In genomic region chr5:13990896-13991295, GRCh38 we compare ENCODE assay signal across 26 cellular contexts. TPM values are rescaled to one million over a fixed set of nuclear protein-coding genes. Genes with fewer than 3 reads are reported as not detected.
DNase-seq lines count a peak whose midpoint lies in the region; ATAC-seq, FAIRE-seq and TF ChIP-seq lines count a peak whose summit lies in the region.
"Had no signal": no experiment of that assay in that cellular context is flagged by ENCODE, and none has a peak within 500 bp of the region (broad histone marks: within the 10 kb centered on the region; RNA-seq: fewer than 3 reads in every experiment).

No MANE protein-coding gene starts in this region.

- peak overlapping the region; percentile 88 for H3K18ac ChIP-seq in IMR-90 (ENCODE audit: low read depth, low read length)

- H3K4me1 ChIP-seq in IMR-90 (ENCODE audit: control insufficient read depth, insufficient read depth, low read length), result peaks cover 26% of the 10 kb centered on the region
- peaks cover 85% of the 10 kb centered on the region for H3K4me1 ChIP-seq in Panc1 (ENCODE audit: control insufficient read depth, insufficient read depth, low read length)
- H3K4me1 ChIP-seq in endothelial cell of umbilical vein (ENCODE audit: control insufficient read depth, extremely low read depth, insufficient read depth, low read length), result peaks cover 11% of the 10 kb centered on the region
- H3K4me1 ChIP-seq in BE2C, result no peaks in the 10 kb centered on the region
- H3K4me1 ChIP-seq: HAP-1 had no signal

- peak; percentile 8 for FAIRE-seq in endothelial cell of umbilical vein (lab: Jason Lieb, UNC)
- FAIRE-seq: A204.1, GM12878 had no signal

- peak overlapping the region; percentile 61; the same call in 1 of the 2 replicates for H3K56ac ChIP-seq in IMR-90 (ENCODE audit: extremely low read depth, insufficient read depth, low read length)

- H3K9me3 ChIP-seq in IMR-90 (ENCODE audit: control insufficient read depth, insufficient read depth, low read length), result no peaks in the 10 kb centered on the region
- H3K9me3 ChIP-seq in Panc1 (ENCODE audit: control insufficient read depth, insufficient read depth, low read depth, low read length), result no peaks in the 10 kb centered on the region
- no peaks in the 10 kb centered on the region for H3K9me3 ChIP-seq in endothelial cell of umbilical vein (replicated peaks; ENCODE audit: control insufficient read depth, insufficient read depth, low read length)
- H3K9me3 ChIP-seq in BE2C, result no peaks in the 10 kb centered on the region
- H3K9me3 ChIP-seq: HAP-1, SK-N-SH had no signal

- CTCF ChIA-PET in IMR-90 (lab: Yijun Ruan, JAX) (no interaction called here), Panc1 (lab: Charles Lee) (no interaction called here), endothelial cell of umbilical vein (lab: Charles Lee) (interaction anchor here (0.9 to 1.3 kb wide), 2 partner anchors 11 to 372 kb away, joined by 3 read pairs; no protein-coding TSS in a partner anchor)

- no peaks in the 10 kb centered on the region for H3K79me2 ChIP-seq in endothelial cell of umbilical vein (ENCODE audit: control insufficient read depth, insufficient read depth, low read length)

- no peaks in the 10 kb centered on the region for H3K36me3 ChIP-seq in IMR-90 (ENCODE audit: control insufficient read depth, insufficient read depth, low read length)
- no peaks in the 10 kb centered on the region for H3K36me3 ChIP-seq in Panc1 (ENCODE audit: control insufficient read depth, insufficient read depth, low read length)
- no peaks in the 10 kb centered on the region for H3K36me3 ChIP-seq in endothelial cell of umbilical vein (ENCODE audit: control insufficient read depth in 2 of 2, extremely low read depth in 1 of 2, insufficient read depth in 2 of 2, low read length in 2 of 2)
- H3K36me3 ChIP-seq in BE2C, result no peaks in the 10 kb centered on the region; the same call in 1 of the 2 replicates
- H3K36me3 ChIP-seq: HAP-1 had no signal

- H3K27me3 Mint-ChIP-seq in mesothelial cell of epicardium (ENCODE audit: low read depth), result peaks cover 8% of the 10 kb centered on the region

- WGBS in IMR-90 (ENCODE audit: extremely low coverage in 2 of 2, insufficient read length in 1 of 2), 2 experiments, result no CpG with 5 or more reads among the region's 2 CpGs

- H3K9me3 Mint-ChIP-seq in mesothelial cell of epicardium, result no peaks in the 10 kb centered on the region
- H3K9me3 Mint-ChIP-seq: GM23338, HFFc6 had no signal

- no peak overlapping the region for H3K4me3 ChIP-seq in IMR-90 (ENCODE audit: insufficient read depth, low read depth, low read length)
- no peak overlapping the region for H3K4me3 ChIP-seq in Panc1 (ENCODE audit: low read depth in 2 of 2, low read length in 2 of 2)
- no peak overlapping the region for H3K4me3 ChIP-seq in endothelial cell of umbilical vein (replicated peaks in 1 of 3; ENCODE audit: insufficient read depth in 1 of 3, low read depth in 1 of 3, low read length in 3 of 3)
- no peak overlapping the region for H3K4me3 ChIP-seq in BE2C (ENCODE audit: low read depth, low read length)
- H3K4me3 ChIP-seq: GM12878, GM23338, HAP-1 had no signal

- peak overlapping the region; percentile 73 to 81 for H4K8ac ChIP-seq in IMR-90 (ENCODE audit: low read depth in 2 of 2, low read length in 2 of 2)

- H3K9ac ChIP-seq in IMR-90 (ENCODE audit: low read depth, low read length) (0 out of 2 replicates have a peak overlapping the region, but pooled peaks have one; percentile 6), endothelial cell of umbilical vein (replicated peaks; ENCODE audit: extremely low read depth, insufficient read depth, low read length) (no peak overlapping the region)
- H3K9ac ChIP-seq: SK-N-SH had no signal

- peak overlapping the region; percentile 90 for H2BK20ac ChIP-seq in IMR-90 (ENCODE audit: low read depth, low read length)

- H3K4me2 ChIP-seq in IMR-90 (ENCODE audit: low read depth, low read length), result no peak overlapping the region
- no peak overlapping the region for H3K4me2 ChIP-seq in endothelial cell of umbilical vein (ENCODE audit: insufficient read depth, low read length)
- H3K4me2 ChIP-seq: GM23338, SK-N-SH had no signal

- H3K23ac ChIP-seq in IMR-90 (ENCODE audit: low read depth, low read length), result peak overlapping the region; percentile 95

- no peak overlapping the region for H3K4me3 Mint-ChIP-seq in mesothelial cell of epicardium
- H3K4me3 Mint-ChIP-seq: CD8-positive, alpha-beta T cell; GM23338; HFFc6 had no signal

- H3K27me3 ChIP-seq in IMR-90 (ENCODE audit: control insufficient read depth, insufficient read depth, low read length) (no peaks in the 10 kb centered on the region), Panc1 (ENCODE audit: control insufficient read depth, insufficient read depth, low read length) (no peaks in the 10 kb centered on the region), endothelial cell of umbilical vein (ENCODE audit: control insufficient read depth in 2 of 2, insufficient read depth in 2 of 2, low read length in 2 of 2) (no peaks in the 10 kb centered on the region), BE2C (peaks cover 8% of the 10 kb centered on the region)

- H2BK15ac ChIP-seq in IMR-90 (ENCODE audit: low read depth, low read length), result peak overlapping the region; percentile 96; the same call in 2 of the 3 replicates

- H2BK5ac ChIP-seq in IMR-90 (ENCODE audit: low read depth, low read length, poor library complexity, severe bottlenecking), result peak overlapping the region; percentile 68

- peak overlapping the region; percentile 98 for H4K5ac ChIP-seq in IMR-90 (ENCODE audit: low read depth, low read length)

- dilution Hi-C loops in IMR-90 (cut with HindIII; ENCODE audit: low sequenced_read_pairs, unreplicated experiment) (no loop called here), endothelial cell of umbilical vein (cut with MboI; ENCODE audit: extremely low pct_ligation_motif_present, low sequenced_read_pairs) (loop anchor here (25.0 kb wide), 2 partner anchors 121 to 296 kb away; no protein-coding TSS in a partner anchor)

- TF ChIP-seq RAD21 in IMR-90 (IDR thresholded peaks at IDR 0.05; ENCODE audit: low read length), result no peak

- TF ChIP-seq CTCF in IMR-90 (conservative IDR thresholded peaks at IDR 0.05; ENCODE audit: low read depth, low read length) (no peak), Panc1 (IDR thresholded peaks at IDR 0.05) (no peak), endothelial cell of umbilical vein (IDR thresholded peaks at IDR 0.05; ENCODE audit: extremely low read depth in 1 of 2, insufficient read depth in 1 of 2, low read depth in 1 of 2, low read length in 2 of 2) (no peak), mesothelial cell of epicardium (IDR thresholded peaks at IDR 0.05; ENCODE audit: unreplicated experiment) (no peak), BE2C (IDR thresholded peaks at IDR 0.05; ENCODE audit: low read depth, low read length) (no peak)

- peak overlapping the region; percentile 86 for H3K4ac ChIP-seq in IMR-90 (ENCODE audit: low read depth, low read length)

- intact Hi-C loops in IMR-90 (cut with micrococcal nuclease), result no loop called here
- intact Hi-C loops in Panc1 (cut with micrococcal nuclease; ENCODE audit: unreplicated experiment), result loop anchor here (5.0 kb wide), 1 partner anchor 46 kb away; no protein-coding TSS in a partner anchor
- intact Hi-C loops in endothelial cell of umbilical vein (cut with micrococcal nuclease), result no loop called here

- ATAC-seq in IMR-90 (ENCODE audit: low read depth) (no peak), Panc1 (no peak), GM18870 (IDR thresholded peaks at IDR 0.05; ENCODE audit: unreplicated experiment) (no peak)
- ATAC-seq: CD8-positive, alpha-beta T cell; GM12878; GM23338 had no signal

- H3K14ac ChIP-seq in IMR-90 (replicated peaks; ENCODE audit: low read depth, low read length), result peak overlapping the region; percentile 71

- in situ Hi-C loops in IMR-90 (cut with MboI; ENCODE audit: low sequenced_read_pairs) (loop anchor here (25.0 kb wide), 1 partner anchor 671 kb away; the partner anchor contains the start of gene OTULIN), Panc1 (cut with HindIII; ENCODE audit: low pct_unique_long_range_greater_than_20kb, low sequenced_read_pairs) (loop anchor here (25.0 kb wide), 1 partner anchor 121 kb away; no protein-coding TSS in a partner anchor)

- H2AK9ac ChIP-seq in IMR-90 (replicated peaks; ENCODE audit: low read depth, low read length, poor library complexity), result no peak overlapping the region

- TF ChIP-seq POLR2A in IMR-90 (IDR thresholded peaks at IDR 0.05; ENCODE audit: low read depth, low read length), result no peak
- no peak for TF ChIP-seq POLR2A in endothelial cell of umbilical vein (IDR thresholded peaks at IDR 0.05; ENCODE audit: low read depth, low read length)

- H4K91ac ChIP-seq in IMR-90 (ENCODE audit: insufficient read depth, low read depth, low read length), result peak overlapping the region; percentile 92

- H4K20me1 ChIP-seq in IMR-90 (ENCODE audit: insufficient read depth, low read length) (no peaks in the 10 kb centered on the region), endothelial cell of umbilical vein (replicated peaks; ENCODE audit: control insufficient read depth, extremely low read depth, insufficient read depth, low read length) (no peaks in the 10 kb centered on the region)

- no peak for DNase-seq in IMR-90
- DNase-seq in Panc1 (ENCODE audit: low read depth, low spot score), result no peak
- DNase-seq in endothelial cell of umbilical vein (ENCODE audit: low read depth, low spot score), result no peak
- no peak for DNase-seq in mesothelial cell of epicardium (ENCODE audit: low spot score in 2 of 2, unreplicated experiment in 2 of 2)
- no peak for DNase-seq in NCI-H2107 (lab: John Stamatoyannopoulos, UW)
- DNase-seq in BE2C, result no peak
- DNase-seq: AML-193; C1 segment of cervical spinal cord; CD8-positive, alpha-beta T cell; DMS 273 treated with DMSO at 0.1 percent for 48 hours; DMS79; EL; GDM1; HFFc6; MV-4-11; NCI-H2029; NCI-H226; NCI-H510A; NCI-H69; SK-N-SH had no signal

- H2AK5ac ChIP-seq in IMR-90 (ENCODE audit: low read depth, low read length), result peak overlapping the region; percentile 98

- H3K9me1 ChIP-seq in IMR-90 (ENCODE audit: insufficient read depth, low read length), result peaks cover 20% of the 10 kb centered on the region
- no peaks in the 10 kb centered on the region for H3K9me1 ChIP-seq in endothelial cell of umbilical vein (replicated peaks; ENCODE audit: control insufficient read depth, extremely low read depth, insufficient read depth, low read length)

- POLR2A ChIA-PET in IMR-90 (lab: Charles Lee; ENCODE audit: unreplicated experiment), result no interaction called here
- POLR2A ChIA-PET in Panc1 (lab: Charles Lee), result interaction anchor here (0.6 to 0.7 kb wide), 2 partner anchors 11 to 263 kb away, joined by 3 to 5 read pairs; no protein-coding TSS in a partner anchor
- POLR2A ChIA-PET in endothelial cell of umbilical vein (lab: Charles Lee), result no interaction called here

- peak overlapping the region; percentile 93 for H2BK120ac ChIP-seq in IMR-90 (ENCODE audit: low read depth, low read length)

- no peaks in the 10 kb centered on the region for H3K36me3 Mint-ChIP-seq in mesothelial cell of epicardium
- H3K36me3 Mint-ChIP-seq: CD8-positive, alpha-beta T cell had no signal

- peak overlapping the region; percentile 26 for H3K27ac Mint-ChIP-seq in mesothelial cell of epicardium
- H3K27ac Mint-ChIP-seq: CD8-positive, alpha-beta T cell; GM23338; HFFc6 had no signal

- H3K4me1 Mint-ChIP-seq in mesothelial cell of epicardium, result peaks cover 24% of the 10 kb centered on the region

- peaks cover 39 to 76% of the 10 kb centered on the region in 2 experiments for H3K79me1 ChIP-seq in IMR-90 (ENCODE audit: low read depth in 1 of 2, low read length in 2 of 2)

- BruUV-seq in IMR-90 (replicated peaks; lab: Mats Ljungman, UMichigan), result no TSS peak
- BruUV-seq in Panc1 (replicated peaks; lab: Mats Ljungman, UMichigan), result no TSS peak
- BruUV-seq in endothelial cell of umbilical vein (replicated peaks; lab: Mats Ljungman, UMichigan), result no TSS peak

- H3K27ac ChIP-seq in IMR-90 (ENCODE audit: insufficient read depth, low read length) (peak overlapping the region; percentile 79), Panc1 (ENCODE audit: low read length) (peak overlapping the region; percentile 98), endothelial cell of umbilical vein (ENCODE audit: insufficient read depth, low read depth, low read length) (no peak overlapping the region)
- H3K27ac ChIP-seq: HL-60 had no signal

- H2AFZ ChIP-seq in IMR-90 (replicated peaks; ENCODE audit: low read length, poor library complexity) (no peak overlapping the region), endothelial cell of umbilical vein (ENCODE audit: low read depth, low read length) (no peak overlapping the region)
- H2AFZ ChIP-seq: GM23338 had no signal

RNA-seq across cellular contexts. Expression of gene DNAH5, which starts 46.4 kb away (rescaled TPM):
- total RNA-seq in IMR-90 (2012; rRNA removed) (4.3 and 4.7 TPM in 2 replicates), Panc1 (2021; ENCODE audit: unreplicated experiment) (8.0 TPM), endothelial cell of umbilical vein (0.35 and 1.7 TPM in 2 replicates), mesothelial cell of epicardium (0.34 to 0.54 TPM (median 0.38 TPM) in 3 replicates)
- polyA plus RNA-seq in IMR-90 (2012; rRNA removed) (1.7 and 1.9 TPM in 2 replicates), endothelial cell of umbilical vein (0.21 and 0.23 TPM in 2 replicates)
- polyA plus RNA-seq in IMR-90 (2012; cell fraction: cytosol; rRNA removed), result 0.37 and 0.56 TPM in 2 replicates
- polyA plus RNA-seq in IMR-90 (2012; cell fraction: nucleus; rRNA removed; ENCODE audit: low replicate concordance), result 0.86 and 4.3 TPM in 2 replicates
- polyA plus RNA-seq in Panc1 (2012; ENCODE audit: insufficient read length), result 2.4 TPM
- polyA plus RNA-seq in endothelial cell of umbilical vein (2011; cell fraction: cytosol; rRNA removed), result 0.40 and 0.49 TPM in 2 replicates
- 0.57 and 0.71 TPM in 2 replicates for polyA plus RNA-seq in endothelial cell of umbilical vein (2011; cell fraction: nucleus; rRNA removed)
- polyA plus RNA-seq in endothelial cell of umbilical vein (2012), result 0.65 and 0.87 TPM in 2 replicates
- polyA minus RNA-seq in endothelial cell of umbilical vein, result 0.36 and 1.8 TPM in 2 replicates
- polyA minus RNA-seq in endothelial cell of umbilical vein (2011; cell fraction: cytosol; rRNA and poly(A)+ RNA removed), result 0.72 TPM
- polyA minus RNA-seq in endothelial cell of umbilical vein (2011; cell fraction: nucleus; rRNA and poly(A)+ RNA removed), result 1.2 and 1.5 TPM in 2 replicates
- 0.49 TPM for polyA plus RNA-seq in BE2C (2012; ENCODE audit: insufficient read depth, insufficient read length, low read depth)
- total RNA-seq: CD8-positive, alpha-beta T cell had no signal
